ENCODE assay signal across 10 cellular contexts in the genomic region with DNA sequence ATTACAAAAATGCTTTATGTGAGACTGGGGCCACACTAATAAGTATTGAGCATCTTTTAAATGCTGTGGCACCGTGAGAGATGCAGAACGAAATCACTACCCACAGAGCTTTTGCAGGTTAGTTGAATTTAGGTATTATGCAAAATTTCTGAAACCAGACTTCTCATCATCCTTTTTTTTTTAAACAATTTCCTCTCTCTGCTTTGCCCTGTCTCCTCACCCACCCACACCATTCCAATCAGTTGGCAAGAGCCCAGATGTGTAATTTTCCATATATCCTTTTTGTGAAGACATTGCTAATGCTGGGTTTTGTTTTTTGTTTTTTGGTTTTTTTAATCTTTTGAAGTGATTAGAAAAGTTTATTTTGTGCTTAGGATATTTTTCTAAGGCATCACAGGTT. TPM values are rescaled to one million over a fixed set of nuclear protein-coding genes. Genes with fewer than 3 reads are reported as not detected.
DNase-seq lines count a peak whose midpoint lies in the region; ATAC-seq and TF ChIP-seq lines count a peak whose summit lies in the region.
"Had no signal": no experiment of that assay in that cellular context is flagged by ENCODE, and none has a peak within 500 bp of the region (broad histone marks: within the 10 kb centered on the region; RNA-seq: fewer than 3 reads in every experiment).

No MANE protein-coding gene starts in this region.

- H3K27ac ChIP-seq in CD4-positive, alpha-beta memory T cell (ENCODE audit: low read depth, low read length) = no peak overlapping the region
- H3K27ac ChIP-seq in duodenal mucosa (ENCODE audit: low read depth, low read length) (no peak overlapping the region), neural progenitor cell (no peak overlapping the region), adrenal gland (no peak overlapping the region)

- H3K4me3 Mint-ChIP-seq in CD4-positive, alpha-beta memory T cell = peak overlapping the region; percentile 98 to 100 (median 100)
- peak overlapping the region; percentile 97 for H3K4me3 Mint-ChIP-seq in neural progenitor cell

- peaks cover 15% of the 10 kb centered on the region for H4K20me1 ChIP-seq in neural progenitor cell (ENCODE audit: low read depth)

- H3K4me2 ChIP-seq in neural progenitor cell = peak overlapping the region; percentile 98

- POLR2A ChIA-PET in CD4-positive, alpha-beta memory T cell (lab: Charles Lee; ENCODE audit: partially characterized antibody) = interaction anchor here (1.1 to 1.3 kb wide), 3 partner anchors 9 to 166 kb away, joined by 3 to 5 read pairs (median 4); no protein-coding TSS in a partner anchor

- H3K4me1 ChIP-seq in CD4-positive, alpha-beta memory T cell (ENCODE audit: insufficient read depth, low read length) = peaks cover 19% of the 10 kb centered on the region
- H3K4me1 ChIP-seq in duodenal mucosa (ENCODE audit: control insufficient read depth in 1 of 2, insufficient read depth in 2 of 2, low read length in 2 of 2) (peaks cover 11 to 12% of the 10 kb centered on the region in 2 donors), neural progenitor cell (peaks cover 15% of the 10 kb centered on the region), adrenal gland (replicated peaks in 1 of 2) (peaks cover 10 to 19% of the 10 kb centered on the region in 2 donors)

- H2AFZ ChIP-seq in neural progenitor cell (replicated peaks) = no peak overlapping the region

- CTCF ChIA-PET in CD4-positive, alpha-beta memory T cell (lab: Charles Lee; ENCODE audit: partially characterized antibody) = interaction anchor here (1.0 to 1.9 kb wide), 4 partner anchors 11 to 179 kb away, joined by 4 to 12 read pairs (median 6); no protein-coding TSS in a partner anchor

- H3K79me2 ChIP-seq in neural progenitor cell (ENCODE audit: low read depth) = peaks cover 42% of the 10 kb centered on the region

- no peak for TF ChIP-seq CTCF in LNCaP clone FGC (IDR thresholded peaks at IDR 0.05; ENCODE audit: control insufficient read depth, extremely low read depth, insufficient read depth)
- TF ChIP-seq CTCF in neural progenitor cell (IDR thresholded peaks at IDR 0.05) = no peak
- no peak for TF ChIP-seq CTCF in adrenal gland (IDR thresholded peaks at IDR 0.05)

- H3K27me3 ChIP-seq in CD4-positive, alpha-beta memory T cell (ENCODE audit: insufficient read depth, low read length) = no peaks in the 10 kb centered on the region
- H3K27me3 ChIP-seq in duodenal mucosa (ENCODE audit: control insufficient read depth in 1 of 2, insufficient read depth in 2 of 2, low read length in 2 of 2) (no peaks in the 10 kb centered on the region), neural progenitor cell (no peaks in the 10 kb centered on the region), adrenal gland (no peaks in the 10 kb centered on the region)

- H3K9me3 Mint-ChIP-seq in CD4-positive, alpha-beta memory T cell = no peaks in the 10 kb centered on the region
- no peaks in the 10 kb centered on the region for H3K9me3 Mint-ChIP-seq in neural progenitor cell

- H3K4me3 ChIP-seq in CD4-positive, alpha-beta memory T cell (ENCODE audit: low read length in 2 of 2) = peak overlapping the region; percentile 83 to 86
- peak overlapping the region; percentile 79 for H3K4me3 ChIP-seq in LNCaP clone FGC (ENCODE audit: low read depth, low read length)
- H3K4me3 ChIP-seq in duodenal mucosa (ENCODE audit: low read depth in 1 of 2, low read length in 2 of 2) = peak overlapping the region; percentile 91 to 97
- H3K4me3 ChIP-seq in neural progenitor cell = peak overlapping the region; percentile 98
- H3K4me3 ChIP-seq in adrenal gland = peak overlapping the region in 1 of 4 donors; percentile 69

- peaks cover 19 to 29% (median 25%) of the 10 kb centered on the region in 4 donors for H3K4me1 Mint-ChIP-seq in CD4-positive, alpha-beta memory T cell
- H3K4me1 Mint-ChIP-seq in neural progenitor cell = peaks cover 12% of the 10 kb centered on the region

- peaks cover 13% of the 10 kb centered on the region for H3K36me3 ChIP-seq in CD4-positive, alpha-beta memory T cell (ENCODE audit: insufficient read depth, low read length)
- H3K36me3 ChIP-seq in duodenal mucosa (ENCODE audit: control insufficient read depth in 1 of 2, insufficient read depth in 2 of 2, low read length in 2 of 2) (peaks cover 0 to 14% of the 10 kb centered on the region in 2 donors), neural progenitor cell (peaks cover 1% of the 10 kb centered on the region), adrenal gland (replicated peaks in 1 of 2) (peaks cover 0 to 3% of the 10 kb centered on the region in 2 donors)

- intact Hi-C loops in CD4-positive, alpha-beta memory T cell (cut with micrococcal nuclease) = loop anchor here (2.0 kb wide), 1 partner anchor 568 kb away; a partner anchor contains a TSS
- intact Hi-C loops in adrenal gland (cut with DNase I) = no loop called here

- peaks cover 9 to 22% of the 10 kb centered on the region in 2 donors for H3K36me3 Mint-ChIP-seq in CD4-positive, alpha-beta memory T cell
- H3K36me3 Mint-ChIP-seq in neural progenitor cell = peaks cover 12% of the 10 kb centered on the region

- DNase-seq in CD4-positive, alpha-beta memory T cell = no peak
- DNase-seq in LNCaP clone FGC (ENCODE audit: low read depth) (no peak), neural progenitor cell (ENCODE audit: low spot score) (no peak), adrenal gland (no peak), mucosa of gallbladder (ENCODE audit: low spot score) (no peak)
- DNase-seq: NCI-H345 had no signal

- H3K27ac Mint-ChIP-seq in CD4-positive, alpha-beta memory T cell = peak overlapping the region in 1 of 7 donors; percentile 3
- H3K27ac Mint-ChIP-seq in neural progenitor cell = no peak overlapping the region

- no peaks in the 10 kb centered on the region for H3F3A ChIP-seq in neural progenitor cell (ENCODE audit: low read depth)

- ATAC-seq in GM18502 (IDR thresholded peaks at IDR 0.05; ENCODE audit: poor library complexity, unreplicated experiment) (no peak), HG03039 (IDR thresholded peaks at IDR 0.05; ENCODE audit: unreplicated experiment) (no peak)

- H3K9me3 ChIP-seq in CD4-positive, alpha-beta memory T cell (ENCODE audit: control insufficient read depth in 1 of 2, low read length in 2 of 2) = no peaks in the 10 kb centered on the region
- H3K9me3 ChIP-seq in duodenal mucosa (ENCODE audit: control insufficient read depth in 1 of 2, low read length in 2 of 2) (no peaks in the 10 kb centered on the region), neural progenitor cell (ENCODE audit: low read depth) (no peaks in the 10 kb centered on the region), adrenal gland (replicated peaks in 1 of 3) (no peaks in the 10 kb centered on the region)

- no peak for TF ChIP-seq POLR2A in adrenal gland (IDR thresholded peaks at IDR 0.05)

- H3K9ac ChIP-seq in duodenal mucosa (ENCODE audit: low read depth in 1 of 2, low read length in 2 of 2) (peak overlapping the region in 1 of 2 donors; percentile 82), neural progenitor cell (peak overlapping the region; percentile 81)

- H3K27me3 Mint-ChIP-seq in CD4-positive, alpha-beta memory T cell = no peaks in the 10 kb centered on the region
- H3K27me3 Mint-ChIP-seq in neural progenitor cell (ENCODE audit: insufficient read depth, low read depth) = no peaks in the 10 kb centered on the region
- H3K27me3 Mint-ChIP-seq: dendritic cell treated with granulocyte-macrophage colony-stimulating factor and Interleukin-4, amounts not matched to agents 40 ng/mL and 50 ng/mL, for 4 days had no signal

- 63 to 78% (median 75%) methylated on average over 2 of the region's 2 CpGs for WGBS in adrenal gland, 4 donors

RNA-seq across cellular contexts. Expression of a gene that starts 1.1 kb away (rescaled TPM):
- 10 to 100 TPM; 23.4 to 27.5 TPM for total RNA-seq in CD4-positive, alpha-beta memory T cell
- polyA plus RNA-seq in CD4-positive, alpha-beta memory T cell = 10 to 100 TPM; 13.1 to 17.8 TPM
- total RNA-seq in neural progenitor cell (ENCODE audit: low replicate concordance) (33.6 and 79.3 TPM in 2 replicates), adrenal gland (10 to 100 TPM; 11.1 to 26.7 (median 21.1) TPM), mucosa of gallbladder (19.4 TPM)
- 10 to 100 TPM; 43.1 to 77.2 (median 51.1) TPM for polyA plus RNA-seq in adrenal gland

RNA-seq across cellular contexts. Expression of a gene that starts 56.1 kb away (rescaled TPM):
- total RNA-seq in CD4-positive, alpha-beta memory T cell = 10 to 100 TPM; 46.3 to 47.7 TPM
- 10 to 100 TPM; 31.6 to 50.5 TPM for polyA plus RNA-seq in CD4-positive, alpha-beta memory T cell
- 34.2 and 59.5 TPM in 2 replicates for total RNA-seq in neural progenitor cell (ENCODE audit: low replicate concordance)
- total RNA-seq in adrenal gland = 10 to 100 TPM; 24.1 to 58.6 (median 34.9) TPM
- 10 to 100 TPM; 15.4 to 45.6 (median 26.3) TPM for polyA plus RNA-seq in adrenal gland
- 46.7 TPM for total RNA-seq in mucosa of gallbladder
